10 cellular contexts compared by ENCODE assay signal in genomic region chr13:30832377-30832776, GRCh38.
"Had no signal": no experiment of that assay in that cellular context is flagged by ENCODE, and none has a peak within 500 bp of the region (broad histone marks: within the 10 kb centered on the region; RNA-seq: fewer than 3 reads in every experiment).

No MANE protein-coding gene starts in this region.

- ATAC-seq: T-helper 17 cell had no signal

- H3K9me3 ChIP-seq: upper lobe of left lung had no signal

- H3K27me3 ChIP-seq: upper lobe of left lung had no signal

- H3K9me3 Mint-ChIP-seq: activated naive CD4-positive, alpha-beta T cell treated with anti-CD3 and anti-CD28 coated beads, Interleukin-2, amount 50 U/mL, for 24 hours; central memory CD8-positive, alpha-beta T cell; dendritic cell treated with granulocyte-macrophage colony-stimulating factor and Interleukin-4, amounts not matched to agents 40 ng/mL and 50 ng/mL, for 4 days; neural crest cell; stimulated activated memory B cell treated with anti-CD40 and anti-IgM and Interleukin-4, amounts not matched to agents 10 μg/mL and 1 μg/mL and 100 μg/mL, for 72 hours had no signal

- H3K4me3 Mint-ChIP-seq: activated naive CD4-positive, alpha-beta T cell treated with anti-CD3 and anti-CD28 coated beads, Interleukin-2, amount 50 U/mL, for 24 hours; central memory CD8-positive, alpha-beta T cell; dendritic cell treated with granulocyte-macrophage colony-stimulating factor and Interleukin-4, amounts not matched to agents 40 ng/mL and 50 ng/mL, for 4 days; neural crest cell; stimulated activated memory B cell treated with anti-CD40 and anti-IgM and Interleukin-4, amounts not matched to agents 10 μg/mL and 1 μg/mL and 100 μg/mL, for 72 hours; T-helper 17 cell had no signal

- H3K4me1 Mint-ChIP-seq: activated naive CD4-positive, alpha-beta T cell treated with anti-CD3 and anti-CD28 coated beads, Interleukin-2, amount 50 U/mL, for 24 hours; central memory CD8-positive, alpha-beta T cell; stimulated activated memory B cell treated with anti-CD40 and anti-IgM and Interleukin-4, amounts not matched to agents 10 μg/mL and 1 μg/mL and 100 μg/mL, for 72 hours had no signal

- H3K36me3 ChIP-seq: upper lobe of left lung had no signal

- H3K27ac Mint-ChIP-seq: activated naive CD4-positive, alpha-beta T cell treated with anti-CD3 and anti-CD28 coated beads, Interleukin-2, amount 50 U/mL, for 24 hours; dendritic cell treated with granulocyte-macrophage colony-stimulating factor and Interleukin-4, amounts not matched to agents 40 ng/mL and 50 ng/mL, for 4 days; stimulated activated memory B cell treated with anti-CD40 and anti-IgM and Interleukin-4, amounts not matched to agents 10 μg/mL and 1 μg/mL and 100 μg/mL, for 72 hours; T-helper 17 cell had no signal

- H3K4me3 ChIP-seq: skin epidermis, upper lobe of left lung had no signal

- H3K4me1 ChIP-seq: parathyroid adenoma, upper lobe of left lung had no signal

- H3K27ac ChIP-seq: parathyroid adenoma, upper lobe of left lung had no signal

- H3K36me3 Mint-ChIP-seq: activated naive CD4-positive, alpha-beta T cell treated with anti-CD3 and anti-CD28 coated beads, Interleukin-2, amount 50 U/mL, for 24 hours; stimulated activated memory B cell treated with anti-CD40 and anti-IgM and Interleukin-4, amounts not matched to agents 10 μg/mL and 1 μg/mL and 100 μg/mL, for 72 hours had no signal

- DNase-seq: activated T-cell treated with anti-CD3 and anti-CD28 coated beads, Interleukin-2, amount 50 U/mL, for 1 hour; T-helper 17 cell had no signal
